In the genomic region with DNA sequence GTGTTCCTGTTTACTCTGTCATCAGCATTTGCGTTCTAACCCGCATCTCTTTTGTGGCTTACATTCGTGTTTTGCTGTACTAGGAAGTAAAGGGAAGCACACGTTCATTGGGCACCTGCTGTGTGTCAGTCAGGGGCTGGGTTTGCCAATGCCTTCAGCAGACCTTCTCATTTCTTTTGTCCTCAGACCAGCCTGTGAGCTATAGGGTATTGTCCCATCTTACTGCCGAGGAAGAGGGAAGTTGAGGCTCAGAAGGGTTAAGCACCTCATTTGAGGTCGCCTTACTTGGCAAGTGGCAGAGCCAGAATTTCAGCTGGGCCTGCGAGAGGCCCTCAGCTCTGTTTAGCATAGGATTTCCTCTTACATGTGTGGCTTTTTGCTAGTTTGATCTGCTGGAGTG, we compare ENCODE assay signal across 1 cellular context.
TF ChIP-seq lines count a peak whose summit lies in the region.

No MANE protein-coding gene starts in this region.

TF ChIP-seq in GM23338, 12 proteins besides CTCF, POLR2A, EP300 and RAD21 (continued from another document):
- TF ChIP-seq, protein P1, sequence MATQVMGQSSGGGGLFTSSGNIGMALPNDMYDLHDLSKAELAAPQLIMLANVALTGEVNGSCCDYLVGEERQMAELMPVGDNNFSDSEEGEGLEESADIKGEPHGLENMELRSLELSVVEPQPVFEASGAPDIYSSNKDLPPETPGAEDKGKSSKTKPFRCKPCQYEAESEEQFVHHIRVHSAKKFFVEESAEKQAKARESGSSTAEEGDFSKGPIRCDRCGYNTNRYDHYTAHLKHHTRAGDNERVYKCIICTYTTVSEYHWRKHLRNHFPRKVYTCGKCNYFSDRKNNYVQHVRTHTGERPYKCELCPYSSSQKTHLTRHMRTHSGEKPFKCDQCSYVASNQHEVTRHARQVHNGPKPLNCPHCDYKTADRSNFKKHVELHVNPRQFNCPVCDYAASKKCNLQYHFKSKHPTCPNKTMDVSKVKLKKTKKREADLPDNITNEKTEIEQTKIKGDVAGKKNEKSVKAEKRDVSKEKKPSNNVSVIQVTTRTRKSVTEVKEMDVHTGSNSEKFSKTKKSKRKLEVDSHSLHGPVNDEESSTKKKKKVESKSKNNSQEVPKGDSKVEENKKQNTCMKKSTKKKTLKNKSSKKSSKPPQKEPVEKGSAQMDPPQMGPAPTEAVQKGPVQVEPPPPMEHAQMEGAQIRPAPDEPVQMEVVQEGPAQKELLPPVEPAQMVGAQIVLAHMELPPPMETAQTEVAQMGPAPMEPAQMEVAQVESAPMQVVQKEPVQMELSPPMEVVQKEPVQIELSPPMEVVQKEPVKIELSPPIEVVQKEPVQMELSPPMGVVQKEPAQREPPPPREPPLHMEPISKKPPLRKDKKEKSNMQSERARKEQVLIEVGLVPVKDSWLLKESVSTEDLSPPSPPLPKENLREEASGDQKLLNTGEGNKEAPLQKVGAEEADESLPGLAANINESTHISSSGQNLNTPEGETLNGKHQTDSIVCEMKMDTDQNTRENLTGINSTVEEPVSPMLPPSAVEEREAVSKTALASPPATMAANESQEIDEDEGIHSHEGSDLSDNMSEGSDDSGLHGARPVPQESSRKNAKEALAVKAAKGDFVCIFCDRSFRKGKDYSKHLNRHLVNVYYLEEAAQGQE (IDR thresholded peaks at IDR 0.05; ENCODE audit: unreplicated experiment): no peak
- TF ChIP-seq, protein P2, sequence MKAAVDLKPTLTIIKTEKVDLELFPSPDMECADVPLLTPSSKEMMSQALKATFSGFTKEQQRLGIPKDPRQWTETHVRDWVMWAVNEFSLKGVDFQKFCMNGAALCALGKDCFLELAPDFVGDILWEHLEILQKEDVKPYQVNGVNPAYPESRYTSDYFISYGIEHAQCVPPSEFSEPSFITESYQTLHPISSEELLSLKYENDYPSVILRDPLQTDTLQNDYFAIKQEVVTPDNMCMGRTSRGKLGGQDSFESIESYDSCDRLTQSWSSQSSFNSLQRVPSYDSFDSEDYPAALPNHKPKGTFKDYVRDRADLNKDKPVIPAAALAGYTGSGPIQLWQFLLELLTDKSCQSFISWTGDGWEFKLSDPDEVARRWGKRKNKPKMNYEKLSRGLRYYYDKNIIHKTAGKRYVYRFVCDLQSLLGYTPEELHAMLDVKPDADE (IDR thresholded peaks at IDR 0.05): no peak
- TF ChIP-seq ZNF331 (CRISPR knock-in tag; IDR thresholded peaks at IDR 0.05; ENCODE audit: low read depth) (no peak), EZH2 (IDR thresholded peaks at IDR 0.05; ENCODE audit: low read depth, unreplicated experiment) (no peak), NANOG (IDR thresholded peaks at IDR 0.05; ENCODE audit: borderline replicate concordance) (no peak), EZH2phosphoT487 (IDR thresholded peaks at IDR 0.05; ENCODE audit: unreplicated experiment) (no peak), STAT1 (IDR thresholded peaks at IDR 0.05; ENCODE audit: unreplicated experiment) (no peak), ZNF114 (CRISPR knock-in tag; IDR thresholded peaks at IDR 0.05) (no peak), CREB1 (CRISPR knock-in tag; IDR thresholded peaks at IDR 0.05; ENCODE audit: low read depth) (no peak)
